ENCODE assay signal across 2 cellular contexts in the genomic region with DNA sequence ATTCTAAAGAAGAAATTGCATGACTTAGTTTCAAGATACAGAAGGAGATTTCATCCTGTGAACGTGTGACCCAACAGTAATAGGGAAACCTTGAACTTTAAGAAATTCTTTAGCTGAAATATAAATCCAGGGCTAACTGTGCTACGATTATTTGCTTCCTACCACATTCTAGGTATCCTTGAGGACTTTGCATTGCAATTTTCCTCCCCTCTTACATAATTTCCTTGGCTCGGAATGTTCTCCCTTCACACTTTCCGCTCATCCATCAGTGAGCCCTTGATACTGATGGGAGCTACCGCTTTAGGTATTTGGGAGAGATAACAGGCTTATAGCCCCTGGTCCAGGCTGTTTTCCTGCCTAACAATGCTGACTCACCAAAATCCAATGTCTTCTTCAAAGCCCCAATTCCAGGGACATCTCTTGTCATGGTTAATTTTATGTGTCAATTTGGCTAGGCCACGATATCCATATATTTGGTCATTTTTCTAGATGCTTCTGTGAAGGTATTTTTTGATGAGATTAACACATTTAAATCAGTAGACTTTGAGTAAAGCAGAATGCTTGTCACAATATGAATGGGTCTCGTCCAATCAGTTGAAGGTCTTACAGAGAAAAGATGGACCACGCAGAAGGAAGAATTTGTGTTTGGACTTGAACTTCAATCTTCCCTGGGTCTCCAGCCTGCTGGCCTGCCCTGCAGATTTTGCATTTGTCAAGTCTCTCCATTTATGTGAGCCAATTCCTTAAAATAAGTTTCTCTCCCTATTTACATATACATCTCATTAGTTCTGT.
TF ChIP-seq lines count a peak whose summit lies in the region.

No MANE protein-coding gene starts in this region.

TF ChIP-seq in SK-N-SH, 30 proteins besides CTCF, POLR2A, EP300 and RAD21:
- TF ChIP-seq NFIC (IDR thresholded peaks at IDR 0.05; ENCODE audit: borderline replicate concordance) (no peak), NRF1 (IDR thresholded peaks at IDR 0.05; ENCODE audit: low read depth, low read length) (no peak), MEF2A (IDR thresholded peaks at IDR 0.05; ENCODE audit: borderline replicate concordance, low read depth) (no peak), FOXM1 (IDR thresholded peaks at IDR 0.05; ENCODE audit: low read depth) (no peak), MXI1 (IDR thresholded peaks at IDR 0.05; ENCODE audit: low read depth, low read length) (no peak), POLR2AphosphoS5 (IDR thresholded peaks at IDR 0.05; ENCODE audit: low read depth, low read length) (no peak), ELF1 (IDR thresholded peaks at IDR 0.05) (no peak), SIN3A (IDR thresholded peaks at IDR 0.05; ENCODE audit: borderline replicate concordance, low read depth, low read length) (no peak), GABPA (IDR thresholded peaks at IDR 0.05; ENCODE audit: low read depth) (no peak), CHD2 (IDR thresholded peaks at IDR 0.05; ENCODE audit: low read length, partially characterized antibody) (no peak), RXRA (IDR thresholded peaks at IDR 0.05; ENCODE audit: borderline replicate concordance, low read depth) (no peak), GATA2 (CRISPR knock-in tag; IDR thresholded peaks at IDR 0.05) (no peak), TAF1 (IDR thresholded peaks at IDR 0.05; ENCODE audit: borderline replicate concordance, low read depth, low read length) (no peak), TCF12 (IDR thresholded peaks at IDR 0.05) (no peak)
- TF ChIP-seq, protein P1, sequence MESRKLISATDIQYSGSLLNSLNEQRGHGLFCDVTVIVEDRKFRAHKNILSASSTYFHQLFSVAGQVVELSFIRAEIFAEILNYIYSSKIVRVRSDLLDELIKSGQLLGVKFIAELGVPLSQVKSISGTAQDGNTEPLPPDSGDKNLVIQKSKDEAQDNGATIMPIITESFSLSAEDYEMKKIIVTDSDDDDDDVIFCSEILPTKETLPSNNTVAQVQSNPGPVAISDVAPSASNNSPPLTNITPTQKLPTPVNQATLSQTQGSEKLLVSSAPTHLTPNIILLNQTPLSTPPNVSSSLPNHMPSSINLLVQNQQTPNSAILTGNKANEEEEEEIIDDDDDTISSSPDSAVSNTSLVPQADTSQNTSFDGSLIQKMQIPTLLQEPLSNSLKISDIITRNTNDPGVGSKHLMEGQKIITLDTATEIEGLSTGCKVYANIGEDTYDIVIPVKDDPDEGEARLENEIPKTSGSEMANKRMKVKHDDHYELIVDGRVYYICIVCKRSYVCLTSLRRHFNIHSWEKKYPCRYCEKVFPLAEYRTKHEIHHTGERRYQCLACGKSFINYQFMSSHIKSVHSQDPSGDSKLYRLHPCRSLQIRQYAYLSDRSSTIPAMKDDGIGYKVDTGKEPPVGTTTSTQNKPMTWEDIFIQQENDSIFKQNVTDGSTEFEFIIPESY (IDR thresholded peaks at IDR 0.05; ENCODE audit: borderline replicate concordance, low read depth), result no peak
- TF ChIP-seq, protein P2, sequence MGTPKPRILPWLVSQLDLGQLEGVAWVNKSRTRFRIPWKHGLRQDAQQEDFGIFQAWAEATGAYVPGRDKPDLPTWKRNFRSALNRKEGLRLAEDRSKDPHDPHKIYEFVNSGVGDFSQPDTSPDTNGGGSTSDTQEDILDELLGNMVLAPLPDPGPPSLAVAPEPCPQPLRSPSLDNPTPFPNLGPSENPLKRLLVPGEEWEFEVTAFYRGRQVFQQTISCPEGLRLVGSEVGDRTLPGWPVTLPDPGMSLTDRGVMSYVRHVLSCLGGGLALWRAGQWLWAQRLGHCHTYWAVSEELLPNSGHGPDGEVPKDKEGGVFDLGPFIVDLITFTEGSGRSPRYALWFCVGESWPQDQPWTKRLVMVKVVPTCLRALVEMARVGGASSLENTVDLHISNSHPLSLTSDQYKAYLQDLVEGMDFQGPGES (IDR thresholded peaks at IDR 0.05; ENCODE audit: low read depth, low read length), result no peak
- TF ChIP-seq, protein P3, sequence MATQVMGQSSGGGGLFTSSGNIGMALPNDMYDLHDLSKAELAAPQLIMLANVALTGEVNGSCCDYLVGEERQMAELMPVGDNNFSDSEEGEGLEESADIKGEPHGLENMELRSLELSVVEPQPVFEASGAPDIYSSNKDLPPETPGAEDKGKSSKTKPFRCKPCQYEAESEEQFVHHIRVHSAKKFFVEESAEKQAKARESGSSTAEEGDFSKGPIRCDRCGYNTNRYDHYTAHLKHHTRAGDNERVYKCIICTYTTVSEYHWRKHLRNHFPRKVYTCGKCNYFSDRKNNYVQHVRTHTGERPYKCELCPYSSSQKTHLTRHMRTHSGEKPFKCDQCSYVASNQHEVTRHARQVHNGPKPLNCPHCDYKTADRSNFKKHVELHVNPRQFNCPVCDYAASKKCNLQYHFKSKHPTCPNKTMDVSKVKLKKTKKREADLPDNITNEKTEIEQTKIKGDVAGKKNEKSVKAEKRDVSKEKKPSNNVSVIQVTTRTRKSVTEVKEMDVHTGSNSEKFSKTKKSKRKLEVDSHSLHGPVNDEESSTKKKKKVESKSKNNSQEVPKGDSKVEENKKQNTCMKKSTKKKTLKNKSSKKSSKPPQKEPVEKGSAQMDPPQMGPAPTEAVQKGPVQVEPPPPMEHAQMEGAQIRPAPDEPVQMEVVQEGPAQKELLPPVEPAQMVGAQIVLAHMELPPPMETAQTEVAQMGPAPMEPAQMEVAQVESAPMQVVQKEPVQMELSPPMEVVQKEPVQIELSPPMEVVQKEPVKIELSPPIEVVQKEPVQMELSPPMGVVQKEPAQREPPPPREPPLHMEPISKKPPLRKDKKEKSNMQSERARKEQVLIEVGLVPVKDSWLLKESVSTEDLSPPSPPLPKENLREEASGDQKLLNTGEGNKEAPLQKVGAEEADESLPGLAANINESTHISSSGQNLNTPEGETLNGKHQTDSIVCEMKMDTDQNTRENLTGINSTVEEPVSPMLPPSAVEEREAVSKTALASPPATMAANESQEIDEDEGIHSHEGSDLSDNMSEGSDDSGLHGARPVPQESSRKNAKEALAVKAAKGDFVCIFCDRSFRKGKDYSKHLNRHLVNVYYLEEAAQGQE (IDR thresholded peaks at IDR 0.05; ENCODE audit: low read depth, low read length), result no peak
- TF ChIP-seq, protein P4, sequence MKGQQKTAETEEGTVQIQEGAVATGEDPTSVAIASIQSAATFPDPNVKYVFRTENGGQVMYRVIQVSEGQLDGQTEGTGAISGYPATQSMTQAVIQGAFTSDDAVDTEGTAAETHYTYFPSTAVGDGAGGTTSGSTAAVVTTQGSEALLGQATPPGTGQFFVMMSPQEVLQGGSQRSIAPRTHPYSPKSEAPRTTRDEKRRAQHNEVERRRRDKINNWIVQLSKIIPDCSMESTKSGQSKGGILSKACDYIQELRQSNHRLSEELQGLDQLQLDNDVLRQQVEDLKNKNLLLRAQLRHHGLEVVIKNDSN (IDR thresholded peaks at IDR 0.05; ENCODE audit: borderline replicate concordance, low read depth), result no peak

TF ChIP-seq in SK-N-SH treated with all-trans-retinoic acid at 6 μM for 48 hours, 23 proteins besides CTCF, POLR2A, EP300 and RAD21:
- TF ChIP-seq ZC3H10 (CRISPR knock-in tag; IDR thresholded peaks at IDR 0.05) (no peak), BACH2 (CRISPR knock-in tag; IDR thresholded peaks at IDR 0.05; ENCODE audit: borderline replicate concordance) (no peak), ZNF8 (CRISPR knock-in tag; IDR thresholded peaks at IDR 0.05) (no peak), ISL1 (CRISPR knock-in tag; IDR thresholded peaks at IDR 0.05) (no peak), ZFP3 (CRISPR knock-in tag; IDR thresholded peaks at IDR 0.05) (no peak), ZFP30 (CRISPR knock-in tag; IDR thresholded peaks at IDR 0.05) (no peak)
- TF ChIP-seq, protein P5, sequence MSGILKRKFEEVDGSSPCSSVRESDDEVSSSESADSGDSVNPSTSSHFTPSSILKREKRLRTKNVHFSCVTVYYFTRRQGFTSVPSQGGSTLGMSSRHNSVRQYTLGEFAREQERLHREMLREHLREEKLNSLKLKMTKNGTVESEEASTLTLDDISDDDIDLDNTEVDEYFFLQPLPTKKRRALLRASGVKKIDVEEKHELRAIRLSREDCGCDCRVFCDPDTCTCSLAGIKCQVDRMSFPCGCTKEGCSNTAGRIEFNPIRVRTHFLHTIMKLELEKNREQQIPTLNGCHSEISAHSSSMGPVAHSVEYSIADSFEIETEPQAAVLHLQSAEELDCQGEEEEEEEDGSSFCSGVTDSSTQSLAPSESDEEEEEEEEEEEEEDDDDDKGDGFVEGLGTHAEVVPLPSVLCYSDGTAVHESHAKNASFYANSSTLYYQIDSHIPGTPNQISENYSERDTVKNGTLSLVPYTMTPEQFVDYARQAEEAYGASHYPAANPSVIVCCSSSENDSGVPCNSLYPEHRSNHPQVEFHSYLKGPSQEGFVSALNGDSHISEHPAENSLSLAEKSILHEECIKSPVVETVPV (CRISPR knock-in tag; IDR thresholded peaks at IDR 0.05), result no peak
- TF ChIP-seq, protein P6, sequence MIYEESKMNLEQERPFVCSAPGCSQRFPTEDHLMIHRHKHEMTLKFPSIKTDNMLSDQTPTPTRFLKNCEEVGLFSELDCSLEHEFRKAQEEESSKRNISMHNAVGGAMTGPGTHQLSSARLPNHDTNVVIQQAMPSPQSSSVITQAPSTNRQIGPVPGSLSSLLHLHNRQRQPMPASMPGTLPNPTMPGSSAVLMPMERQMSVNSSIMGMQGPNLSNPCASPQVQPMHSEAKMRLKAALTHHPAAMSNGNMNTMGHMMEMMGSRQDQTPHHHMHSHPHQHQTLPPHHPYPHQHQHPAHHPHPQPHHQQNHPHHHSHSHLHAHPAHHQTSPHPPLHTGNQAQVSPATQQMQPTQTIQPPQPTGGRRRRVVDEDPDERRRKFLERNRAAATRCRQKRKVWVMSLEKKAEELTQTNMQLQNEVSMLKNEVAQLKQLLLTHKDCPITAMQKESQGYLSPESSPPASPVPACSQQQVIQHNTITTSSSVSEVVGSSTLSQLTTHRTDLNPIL (CRISPR knock-in tag; IDR thresholded peaks at IDR 0.05; ENCODE audit: low read depth), result no peak
- TF ChIP-seq, protein P7, sequence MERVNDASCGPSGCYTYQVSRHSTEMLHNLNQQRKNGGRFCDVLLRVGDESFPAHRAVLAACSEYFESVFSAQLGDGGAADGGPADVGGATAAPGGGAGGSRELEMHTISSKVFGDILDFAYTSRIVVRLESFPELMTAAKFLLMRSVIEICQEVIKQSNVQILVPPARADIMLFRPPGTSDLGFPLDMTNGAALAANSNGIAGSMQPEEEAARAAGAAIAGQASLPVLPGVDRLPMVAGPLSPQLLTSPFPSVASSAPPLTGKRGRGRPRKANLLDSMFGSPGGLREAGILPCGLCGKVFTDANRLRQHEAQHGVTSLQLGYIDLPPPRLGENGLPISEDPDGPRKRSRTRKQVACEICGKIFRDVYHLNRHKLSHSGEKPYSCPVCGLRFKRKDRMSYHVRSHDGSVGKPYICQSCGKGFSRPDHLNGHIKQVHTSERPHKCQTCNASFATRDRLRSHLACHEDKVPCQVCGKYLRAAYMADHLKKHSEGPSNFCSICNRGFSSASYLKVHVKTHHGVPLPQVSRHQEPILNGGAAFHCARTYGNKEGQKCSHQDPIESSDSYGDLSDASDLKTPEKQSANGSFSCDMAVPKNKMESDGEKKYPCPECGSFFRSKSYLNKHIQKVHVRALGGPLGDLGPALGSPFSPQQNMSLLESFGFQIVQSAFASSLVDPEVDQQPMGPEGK (CRISPR knock-in tag; IDR thresholded peaks at IDR 0.05; ENCODE audit: borderline replicate concordance), result no peak
